Comparison of ENCODE assay signal across 1 cellular context in genomic region chr18:56522826-56523225, GRCh38.
TF ChIP-seq lines count a peak whose summit lies in the region.

No MANE protein-coding gene starts in this region.

TF ChIP-seq in IMR-90, 13 proteins besides CTCF, POLR2A, EP300 and RAD21 (continued from another document):
- TF ChIP-seq, protein P1, sequence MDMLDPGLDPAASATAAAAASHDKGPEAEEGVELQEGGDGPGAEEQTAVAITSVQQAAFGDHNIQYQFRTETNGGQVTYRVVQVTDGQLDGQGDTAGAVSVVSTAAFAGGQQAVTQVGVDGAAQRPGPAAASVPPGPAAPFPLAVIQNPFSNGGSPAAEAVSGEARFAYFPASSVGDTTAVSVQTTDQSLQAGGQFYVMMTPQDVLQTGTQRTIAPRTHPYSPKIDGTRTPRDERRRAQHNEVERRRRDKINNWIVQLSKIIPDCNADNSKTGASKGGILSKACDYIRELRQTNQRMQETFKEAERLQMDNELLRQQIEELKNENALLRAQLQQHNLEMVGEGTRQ (IDR thresholded peaks at IDR 0.05; ENCODE audit: low read depth, low read length) = no peak
